8 cellular contexts compared by ENCODE assay signal in the genomic region with DNA sequence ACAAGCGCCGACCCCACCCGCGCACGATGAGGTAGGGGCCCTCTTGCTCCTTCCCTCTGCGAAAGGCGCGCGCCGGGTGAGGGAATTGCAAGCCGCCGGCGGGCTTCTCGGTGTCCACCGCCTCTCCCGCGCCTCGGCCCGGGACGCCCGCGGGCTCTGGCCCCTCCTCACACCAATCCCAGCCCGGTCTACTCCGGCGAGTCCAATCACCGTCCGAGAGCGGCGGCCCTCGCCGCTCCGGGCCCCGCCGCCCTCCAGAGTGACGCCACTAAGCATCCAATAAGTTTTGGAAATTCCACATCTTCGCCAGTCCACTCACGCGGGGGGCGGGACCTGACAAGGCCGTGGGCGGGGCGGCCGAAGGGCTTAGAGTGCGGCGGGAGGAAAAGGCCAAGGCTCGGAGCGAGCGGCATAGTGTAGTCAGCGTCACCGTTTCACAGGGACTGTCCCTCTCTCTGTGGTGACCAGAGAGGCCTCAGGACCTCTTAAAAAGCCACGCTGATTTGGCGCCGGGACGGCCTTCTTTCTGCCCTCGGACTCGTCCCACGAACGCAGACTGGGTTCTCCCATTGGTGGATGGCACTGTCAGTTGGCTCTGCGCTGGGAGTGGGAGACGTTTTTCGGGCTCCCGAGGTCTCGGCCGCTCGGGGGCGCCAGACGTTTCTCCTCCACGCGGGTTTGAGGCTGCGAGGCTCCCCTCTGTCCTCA. TPM values are rescaled to one million over a fixed set of nuclear protein-coding genes. Genes with fewer than 3 reads are reported as not detected.
DNase-seq lines count a peak whose midpoint lies in the region; ATAC-seq and TF ChIP-seq lines count a peak whose summit lies in the region.

A gene with protein sequence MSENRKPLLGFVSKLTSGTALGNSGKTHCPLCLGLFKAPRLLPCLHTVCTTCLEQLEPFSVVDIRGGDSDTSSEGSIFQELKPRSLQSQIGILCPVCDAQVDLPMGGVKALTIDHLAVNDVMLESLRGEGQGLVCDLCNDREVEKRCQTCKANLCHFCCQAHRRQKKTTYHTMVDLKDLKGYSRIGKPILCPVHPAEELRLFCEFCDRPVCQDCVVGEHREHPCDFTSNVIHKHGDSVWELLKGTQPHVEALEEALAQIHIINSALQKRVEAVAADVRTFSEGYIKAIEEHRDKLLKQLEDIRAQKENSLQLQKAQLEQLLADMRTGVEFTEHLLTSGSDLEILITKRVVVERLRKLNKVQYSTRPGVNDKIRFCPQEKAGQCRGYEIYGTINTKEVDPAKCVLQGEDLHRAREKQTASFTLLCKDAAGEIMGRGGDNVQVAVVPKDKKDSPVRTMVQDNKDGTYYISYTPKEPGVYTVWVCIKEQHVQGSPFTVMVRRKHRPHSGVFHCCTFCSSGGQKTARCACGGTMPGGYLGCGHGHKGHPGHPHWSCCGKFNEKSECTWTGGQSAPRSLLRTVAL (minus strand): TSS at position 161 of the 708 bp plus-strand sequence. CDS start 548 bp downstream, outside the sequence.

- H3K4me1 Mint-ChIP-seq in type B pancreatic cell (ENCODE audit: unreplicated experiment), result peaks cover 23% of the 10 kb centered on the region

- H3K36me3 Mint-ChIP-seq in type B pancreatic cell, result peaks cover 12% of the 10 kb centered on the region

- TF ChIP-seq POLR2A in heart left ventricle (IDR thresholded peaks at IDR 0.05), result peak in 1 of 2 donors; percentile 62

- H3K36me3 ChIP-seq in heart left ventricle, result peaks cover 0 to 8% (median 0%) of the 10 kb centered on the region in 9 donors

- ATAC-seq in HG02642 (IDR thresholded peaks at IDR 0.05; ENCODE audit: poor library complexity, unreplicated experiment) (peak; percentile 95), heart left ventricle (peak; percentile 98 to 99 (median 98))

- no peaks in the 10 kb centered on the region for H3K9me3 Mint-ChIP-seq in type B pancreatic cell

- H3K4me1 ChIP-seq in heart left ventricle, result peaks cover 0 to 44% (median 19%) of the 10 kb centered on the region in 12 donors

- H3K27ac ChIP-seq in adipose tissue (ENCODE audit: low read depth, low read length) (peak within 1 kb of the TSS; percentile 85), heart left ventricle (peak within 1 kb of the TSS; percentile 88 to 99 (median 94))

- DNase-seq in NCI-H1105 (lab: John Stamatoyannopoulos, UW), result peak; percentile 85
- DNase-seq in SW480 (ENCODE audit: low spot score), result peak; percentile 93
- peak; percentile 97 to 98 (median 97) for DNase-seq in heart left ventricle
- peak; percentile 98 for DNase-seq in pons (ENCODE audit: low spot score)
- DNase-seq in type B pancreatic cell (ENCODE audit: extremely low spot score, unreplicated experiment), result peak; percentile 96

- H3K27me3 Mint-ChIP-seq in type B pancreatic cell, result no peaks in the 10 kb centered on the region

- WGBS in adipose tissue, 3 donors, result 0% methylated on average over 61 to 70 of the region's 70 CpGs
- 0 to 1% (median 1%) methylated on average over 27 to 70 of the region's 70 CpGs for WGBS in heart left ventricle, 4 donors

- H3K9me3 ChIP-seq in heart left ventricle, result no peaks in the 10 kb centered on the region

- no peaks in the 10 kb centered on the region for H3K27me3 ChIP-seq in heart left ventricle

- peak within 1 kb of the TSS; percentile 95 for H3K27ac Mint-ChIP-seq in type B pancreatic cell

- peak within 1 kb of the TSS; percentile 40 to 88 (median 75) for H3K4me3 ChIP-seq in heart left ventricle

- H3K4me3 Mint-ChIP-seq in type B pancreatic cell, result peak within 1 kb of the TSS; percentile 92

- TF ChIP-seq CTCF in GM12872 (IDR thresholded peaks at IDR 0.05; ENCODE audit: insufficient read depth, low read depth, low read length) (peak; percentile 81), heart left ventricle (IDR thresholded peaks at IDR 0.05) (peak; percentile 58 to 98 (median 80)), type B pancreatic cell (conservative IDR thresholded peaks at IDR 0.05) (peak; percentile 79)

- intact Hi-C loops in heart left ventricle (cut with DNase I), result loop anchor here in 9 of 10 donors (2.0 to 10.0 kb wide), 11 partner anchors 47 to 246 kb away; partner anchors contain the start of gene MAN1A2 (in 5 of the 9)

RNA-seq across cellular contexts. Expression of the gene that starts here (rescaled TPM):
- polyA plus RNA-seq in adipose tissue (1 to 10 TPM; 1.2 to 3.6 (median 1.3) TPM), heart left ventricle (1 to 10 TPM; 1.4 to 7.6 TPM)
- total RNA-seq in heart left ventricle (10 to 100 TPM in 5 of 9 donors, 1 to 10 TPM in 4; 6.9 to 22.2 (median 12.7) TPM), type B pancreatic cell (ENCODE audit: low replicate concordance) (19.8 and 23.3 TPM in 2 replicates)

Comparison
In these comparisons a context has a peak if more than half of its experiments do, and no peak if none do; other contexts are left out.
1. Peak in every context shown above with its lines: DNase-seq, ATAC-seq, H3K4me3 ChIP-seq and H3K27ac ChIP-seq.